In the genomic region with DNA sequence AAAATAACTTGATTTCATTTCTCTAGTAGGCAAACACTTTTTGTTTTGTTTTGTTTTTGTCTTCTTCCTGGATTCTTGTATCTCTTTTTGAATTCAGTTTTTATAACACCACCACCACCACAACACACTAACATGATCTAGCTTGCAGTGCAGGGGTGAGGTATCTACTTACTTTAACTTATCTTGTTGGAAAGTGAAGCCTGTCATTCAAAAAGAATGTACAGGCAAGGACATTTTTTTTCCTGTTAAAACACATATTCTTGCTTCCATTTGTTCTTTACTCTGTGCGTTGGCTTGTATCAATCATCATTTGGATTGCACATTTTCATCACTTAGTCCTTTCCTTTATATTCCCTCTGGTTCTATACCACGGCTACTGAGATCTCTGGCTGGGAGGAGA, we compare ENCODE assay signal across 17 cellular contexts.
DNase-seq lines count a peak whose midpoint lies in the region; ATAC-seq and TF ChIP-seq lines count a peak whose summit lies in the region.
"Had no signal": no experiment of that assay in that cellular context is flagged by ENCODE, and none has a peak within 500 bp of the region (broad histone marks: within the 10 kb centered on the region; RNA-seq: fewer than 3 reads in every experiment).

No MANE protein-coding gene starts in this region.

- BruUV-seq in mammary epithelial cell (replicated peaks; lab: Mats Ljungman, UMichigan), result no TSS peak
- BruUV-seq in MCF 10A (replicated peaks; lab: Mats Ljungman, UMichigan), result no TSS peak

- H3K27ac Mint-ChIP-seq in MCF 10A (ENCODE audit: low read depth, unreplicated experiment), result no peak overlapping the region
- H3K27ac Mint-ChIP-seq: CD8-positive, alpha-beta memory T cell had no signal

- dilution Hi-C loops in mammary epithelial cell (cut with HindIII; ENCODE audit: low sequenced_read_pairs), result no loop called here

- DNase-seq in mammary epithelial cell (peak; percentile 8), MCF 10A (ENCODE audit: unreplicated experiment) (no peak), RWPE2 (ENCODE audit: low spot score) (no peak), foreskin keratinocyte (peak; percentile 84 to 93), AG08396 (ENCODE audit: low spot score) (no peak)
- DNase-seq: AML-193; Caco-2; CD8-positive, alpha-beta memory T cell; DND-41; GDM1; IMR-90 had no signal

- 3% methylated on average over 2 of the region's 2 CpGs for WGBS in mammary epithelial cell (ENCODE audit: low coverage, missing lambda C conversion rate)

- no peak overlapping the region for H3K27ac ChIP-seq in mammary epithelial cell (ENCODE audit: insufficient read depth, low read depth, low read length)
- peak overlapping the region; percentile 22 for H3K27ac ChIP-seq in RWPE2 (ENCODE audit: poor library complexity, severe bottlenecking)
- H3K27ac ChIP-seq in foreskin keratinocyte, result peak overlapping the region; percentile 65
- H3K27ac ChIP-seq: 22Rv1, BLaER1, HL-60 had no signal

- no peak for TF ChIP-seq CTCF in mammary epithelial cell (conservative IDR thresholded peaks at IDR 0.05 in 1 of 2, IDR thresholded peaks at IDR 0.05 in 1 of 2; ENCODE audit: extremely low read depth in 1 of 2, insufficient read depth in 1 of 2, low read depth in 1 of 2, low read length in 2 of 2)
- TF ChIP-seq CTCF in MCF 10A (IDR thresholded peaks at IDR 0.05; ENCODE audit: unreplicated experiment), result no peak
- no peak for TF ChIP-seq CTCF in RWPE2 (IDR thresholded peaks at IDR 0.05; ENCODE audit: poor library complexity, severe bottlenecking)
- no peak for TF ChIP-seq CTCF in foreskin keratinocyte (conservative IDR thresholded peaks at IDR 0.05)

- H3K4me1 ChIP-seq in mammary epithelial cell (ENCODE audit: insufficient read depth, low read length), result peaks cover 8% of the 10 kb centered on the region
- no peaks in the 10 kb centered on the region for H3K4me1 ChIP-seq in RWPE2 (ENCODE audit: insufficient read depth, poor library complexity, severe bottlenecking)
- H3K4me1 ChIP-seq in foreskin keratinocyte, result peaks cover 14% of the 10 kb centered on the region
- H3K4me1 ChIP-seq: Caco-2 had no signal

- peak; percentile 69 for ATAC-seq in RWPE2 (ENCODE audit: low read depth)
- peak; percentile 89 for ATAC-seq in foreskin keratinocyte
- ATAC-seq in activated CD4-positive, CD25-positive, alpha-beta regulatory T cell treated with anti-CD3 and anti-CD28 coated beads, Interleukin-2, amount 50 U/mL, for 24 hours, result no peak
- ATAC-seq in HG03108 (IDR thresholded peaks at IDR 0.05; ENCODE audit: unreplicated experiment), result no peak
- ATAC-seq: HCT116 had no signal

- POLR2A ChIA-PET in MCF 10A (lab: Yijun Ruan, JAX), result no interaction called here

- no peaks in the 10 kb centered on the region for H3K36me3 Mint-ChIP-seq in MCF 10A (ENCODE audit: insufficient read depth, unreplicated experiment)
- H3K36me3 Mint-ChIP-seq: CD8-positive, alpha-beta memory T cell had no signal

- CTCF ChIA-PET in mammary epithelial cell (lab: Charles Lee; ENCODE audit: low non-redundant PET), result no interaction called here
- CTCF ChIA-PET in MCF 10A (lab: Yijun Ruan, JAX), result no interaction called here

- H3K9me3 ChIP-seq in mammary epithelial cell (replicated peaks; ENCODE audit: insufficient read depth, low read length) (no peaks in the 10 kb centered on the region), RWPE2 (ENCODE audit: severe bottlenecking) (no peaks in the 10 kb centered on the region)
- H3K9me3 ChIP-seq: BLaER1, Caco-2 had no signal

- H3K9me3 Mint-ChIP-seq in MCF 10A (ENCODE audit: unreplicated experiment), result no peaks in the 10 kb centered on the region

- H3K36me3 ChIP-seq in mammary epithelial cell (ENCODE audit: insufficient read depth, low read length), result no peaks in the 10 kb centered on the region
- H3K36me3 ChIP-seq in RWPE2 (ENCODE audit: low read depth), result no peaks in the 10 kb centered on the region
- H3K36me3 ChIP-seq: BLaER1 had no signal

- no peak overlapping the region for H3K4me3 ChIP-seq in mammary epithelial cell (replicated peaks in 1 of 3; ENCODE audit: insufficient read depth in 1 of 3, low read depth in 2 of 3, low read length in 3 of 3)
- H3K4me3 ChIP-seq in RWPE2 (ENCODE audit: severe bottlenecking), result no peak overlapping the region
- H3K4me3 ChIP-seq: BLaER1 had no signal

- no peaks in the 10 kb centered on the region for H3K27me3 ChIP-seq in mammary epithelial cell (ENCODE audit: insufficient read depth, low read length)
- no peaks in the 10 kb centered on the region for H3K27me3 ChIP-seq in RWPE2 (ENCODE audit: insufficient read depth, poor library complexity, severe bottlenecking)
- H3K27me3 ChIP-seq in foreskin keratinocyte, result no peaks in the 10 kb centered on the region
- H3K27me3 ChIP-seq: BLaER1 had no signal

- in situ Hi-C loops in mammary epithelial cell (cut with MboI; ENCODE audit: low sequenced_read_pairs in 2 of 2), result no loop called here

- no peaks in the 10 kb centered on the region for H3K4me1 Mint-ChIP-seq in MCF 10A (ENCODE audit: insufficient read depth, unreplicated experiment)
- H3K4me1 Mint-ChIP-seq: CD8-positive, alpha-beta memory T cell had no signal

- intact Hi-C loops in mammary epithelial cell (cut with micrococcal nuclease), result no loop called here
- intact Hi-C loops in MCF 10A (cut with micrococcal nuclease), result no loop called here

- H3K79me2 ChIP-seq in mammary epithelial cell (ENCODE audit: insufficient read depth, low read length), result no peaks in the 10 kb centered on the region

- H3K4me3 Mint-ChIP-seq in MCF 10A (ENCODE audit: unreplicated experiment), result no peak overlapping the region
- H3K4me3 Mint-ChIP-seq: CD8-positive, alpha-beta memory T cell had no signal

- peak overlapping the region; percentile 35 for H3K4me2 ChIP-seq in mammary epithelial cell (ENCODE audit: insufficient read depth, low read depth, low read length)
- H3K4me2 ChIP-seq: BLaER1 had no signal

- no peaks in the 10 kb centered on the region for H4K20me1 ChIP-seq in mammary epithelial cell (ENCODE audit: insufficient read depth, low read length)
- H4K20me1 ChIP-seq: BLaER1 had no signal

- H2AFZ ChIP-seq in mammary epithelial cell (ENCODE audit: low read depth, low read length), result peak overlapping the region; percentile 8

- H3K27me3 Mint-ChIP-seq in MCF 10A (ENCODE audit: insufficient read depth, unreplicated experiment), result peaks cover 77% of the 10 kb centered on the region
- H3K27me3 Mint-ChIP-seq: CD8-positive, alpha-beta memory T cell had no signal

- H3K9ac ChIP-seq in mammary epithelial cell (ENCODE audit: insufficient read depth, low read length), result no peak overlapping the region
- H3K9ac ChIP-seq: BLaER1 had no signal

Comparison
In these comparisons a context has a peak if more than half of its experiments do, and no peak if none do; other contexts are left out.
1. DNase-seq: peak in mammary epithelial cell (single experiment) and foreskin keratinocyte (2 of 2); none in MCF 10A (single experiment), RWPE2 (single experiment) and AG08396 (single experiment).
2. ATAC-seq: peak in RWPE2 (single experiment) and foreskin keratinocyte (single experiment); none in activated CD4-positive, CD25-positive, alpha-beta regulatory T cell treated with anti-CD3 and anti-CD28 coated beads, Interleukin-2, amount 50 U/mL, for 24 hours (0 of 2) and HG03108 (single experiment).